28 cellular contexts compared by ENCODE assay signal in the genomic region with DNA sequence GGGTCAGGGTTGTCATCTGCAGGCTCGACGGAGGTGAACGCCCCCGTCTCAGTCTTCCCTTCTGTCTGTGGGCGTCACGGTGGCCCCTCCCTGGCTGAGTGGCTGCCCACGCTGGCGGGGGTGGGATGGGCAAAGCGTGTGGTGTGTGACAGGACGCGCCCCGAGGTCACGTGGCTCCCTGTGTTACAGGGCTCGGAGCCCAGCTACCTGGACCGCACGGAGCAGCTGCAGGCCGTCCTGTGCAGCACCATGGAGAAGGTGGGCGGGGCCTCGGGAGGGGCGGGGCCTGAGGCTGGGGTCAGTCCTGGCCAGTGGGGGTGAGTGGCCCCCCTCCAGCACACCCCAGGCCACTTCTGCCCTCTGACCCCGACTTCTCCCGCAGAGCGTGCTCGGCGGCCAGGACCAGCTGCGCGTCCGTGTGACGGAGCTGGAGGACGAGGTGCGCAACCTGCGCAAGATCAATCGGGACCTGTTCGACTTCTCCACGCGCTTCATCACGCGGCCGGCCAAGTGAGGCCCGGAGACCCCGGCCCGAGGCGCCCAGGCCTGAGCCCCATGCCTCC. TPM values are rescaled to one million over a fixed set of nuclear protein-coding genes. Genes with fewer than 3 reads are reported as not detected.
"Had no signal": no experiment of that assay in that cellular context is flagged by ENCODE, and none has a peak within 500 bp of the region (broad histone marks: within the 10 kb centered on the region; RNA-seq: fewer than 3 reads in every experiment).

No MANE protein-coding gene starts in this region.

- DNase-seq: activated CD4-positive, alpha-beta T cell treated with anti-CD3 and anti-CD28 coated beads for 4 hours; activated CD4-positive, alpha-beta T cell treated with anti-CD3 and anti-CD28 coated beads, Interleukin-2, amount 50 U/mL, for 48 hours; activated CD4-positive, CD25-positive, alpha-beta regulatory T cell; activated CD8-positive, alpha-beta memory T cell treated with anti-CD3 and anti-CD28 coated beads, Interleukin-2, amount 50 U/mL, for 48 hours; activated naive CD4-positive, alpha-beta T cell; activated naive CD8-positive, alpha-beta T cell treated with anti-CD3 and anti-CD28 coated beads, Interleukin-2, amount 10 ng/mL, durations not matched to agents 7 days and 5 days; activated T-cell treated with anti-CD3 and anti-CD28 coated beads, Interleukin-2, amount 50 U/mL, for 4 hours; amniotic stem cell; dorsolateral prefrontal cortex; esophagus squamous epithelium; gastrocnemius medialis; hypothalamus; mesenchymal stem cell; nephron progenitor cell; occipital lobe; posterior cingulate gyrus; sigmoid colon; stomach; transverse colon had no signal

- FAIRE-seq: colon had no signal

- H3K36me3 ChIP-seq: breast epithelium, transverse colon had no signal

- H3K4me2 ChIP-seq: smooth muscle cell had no signal

- ATAC-seq: activated T-cell treated with anti-CD3 and anti-CD28 coated beads, Interleukin-2, amount 50 U/mL, for 4 hours; gastrocnemius medialis; mucosa of descending colon; stimulated activated memory B cell treated with anti-CD40 and anti-IgM and Interleukin-4, amounts not matched to agents 10 μg/mL and 1 μg/mL and 100 μg/mL, for 72 hours had no signal

- H3K4me3 ChIP-seq: breast epithelium, dorsolateral prefrontal cortex, esophagus squamous epithelium, gastrocnemius medialis, mucosa of descending colon, sigmoid colon, smooth muscle cell, stomach, transverse colon had no signal

- H3K4me1 ChIP-seq: breast epithelium had no signal

- H3K27ac ChIP-seq: breast epithelium, dorsolateral prefrontal cortex, esophagus squamous epithelium, gastrocnemius medialis, sigmoid colon, stomach, transverse colon had no signal

- H3K9me3 ChIP-seq: breast epithelium, esophagus squamous epithelium, gastrocnemius medialis, mucosa of descending colon, sigmoid colon, stomach, transverse colon had no signal

RNA-seq across cellular contexts. Expression of a gene that starts 6.3 kb away (rescaled TPM):
- total RNA-seq: activated CD8-positive, alpha-beta memory T cell treated with anti-CD3 and anti-CD28 coated beads for 36 hours; activated naive CD8-positive, alpha-beta T cell treated with anti-CD3 and anti-CD28 coated beads, Interleukin-2, amount 10 ng/mL, durations not matched to agents 7 days and 5 days; activated T-helper 2 cell treated with anti-CD3 and anti-CD28 coated beads, Interferon-gamma antibody, Interleukin-2, Interleukin-4, amounts not matched to agents 10 μg/mL and 5 μg/mL and 100 μg/mL, durations not matched to agents 14 hours and 24 hours and 36 hours; esophagus squamous epithelium; gastrocnemius medialis; lower leg skin; mucosa of descending colon; occipital lobe; stomach had no signal

RNA-seq across cellular contexts. Expression of a gene that starts 27.4 kb away (rescaled TPM):
- total RNA-seq: activated CD8-positive, alpha-beta memory T cell treated with anti-CD3 and anti-CD28 coated beads for 36 hours; activated naive CD8-positive, alpha-beta T cell treated with anti-CD3 and anti-CD28 coated beads, Interleukin-2, amount 10 ng/mL, durations not matched to agents 7 days and 5 days; activated T-cell treated with anti-CD3 and anti-CD28 coated beads, Interleukin-2, amount 50 U/mL, for 4 hours; activated T-helper 2 cell treated with anti-CD3 and anti-CD28 coated beads, Interferon-gamma antibody, Interleukin-2, Interleukin-4, amounts not matched to agents 10 μg/mL and 5 μg/mL and 100 μg/mL, durations not matched to agents 14 hours and 24 hours and 36 hours; breast epithelium; dorsolateral prefrontal cortex; esophagus squamous epithelium; gastrocnemius medialis; lower leg skin; mucosa of descending colon; occipital lobe; sigmoid colon; smooth muscle cell; stomach; temporal lobe; transverse colon had no signal
- polyA plus RNA-seq: sigmoid colon, smooth muscle cell, stomach had no signal
